Comparison of ENCODE assay signal across 1 cellular context in the genomic region with DNA sequence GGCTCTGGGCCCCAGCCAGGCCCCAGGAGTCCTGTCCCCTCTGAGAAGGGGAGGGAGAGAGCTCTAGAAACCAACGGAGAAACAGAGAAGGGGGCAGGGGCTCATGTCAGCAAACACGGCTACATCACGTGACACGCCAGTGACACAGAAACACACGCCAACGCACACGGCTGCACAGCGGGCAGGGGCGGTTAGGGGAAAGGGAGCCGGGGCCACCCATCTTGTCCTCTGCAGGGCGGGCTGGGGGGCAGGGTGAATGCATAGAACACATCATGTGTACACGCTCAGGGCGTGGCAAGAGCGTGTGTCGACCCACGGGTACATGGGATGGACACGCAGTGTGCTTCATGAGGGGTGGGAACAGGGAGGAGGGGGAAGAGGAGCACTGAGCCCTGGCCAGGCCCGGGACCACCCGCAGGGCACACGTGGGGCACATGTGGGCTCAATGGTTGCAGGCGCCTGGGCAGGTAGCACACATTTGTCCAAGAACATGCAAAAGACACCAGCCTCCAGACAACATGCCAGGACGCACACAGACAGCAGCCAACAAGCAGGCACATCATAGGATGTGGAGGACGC.
TF ChIP-seq lines count a peak whose summit lies in the region.

No MANE protein-coding gene starts in this region.

TF ChIP-seq in IMR-90, 13 proteins besides CTCF, POLR2A, EP300 and RAD21 (continued from another document):
- TF ChIP-seq, protein P1, sequence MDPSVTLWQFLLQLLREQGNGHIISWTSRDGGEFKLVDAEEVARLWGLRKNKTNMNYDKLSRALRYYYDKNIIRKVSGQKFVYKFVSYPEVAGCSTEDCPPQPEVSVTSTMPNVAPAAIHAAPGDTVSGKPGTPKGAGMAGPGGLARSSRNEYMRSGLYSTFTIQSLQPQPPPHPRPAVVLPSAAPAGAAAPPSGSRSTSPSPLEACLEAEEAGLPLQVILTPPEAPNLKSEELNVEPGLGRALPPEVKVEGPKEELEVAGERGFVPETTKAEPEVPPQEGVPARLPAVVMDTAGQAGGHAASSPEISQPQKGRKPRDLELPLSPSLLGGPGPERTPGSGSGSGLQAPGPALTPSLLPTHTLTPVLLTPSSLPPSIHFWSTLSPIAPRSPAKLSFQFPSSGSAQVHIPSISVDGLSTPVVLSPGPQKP (IDR thresholded peaks at IDR 0.05; ENCODE audit: borderline replicate concordance, low read depth, low read length): no peak
- TF ChIP-seq, protein P2, sequence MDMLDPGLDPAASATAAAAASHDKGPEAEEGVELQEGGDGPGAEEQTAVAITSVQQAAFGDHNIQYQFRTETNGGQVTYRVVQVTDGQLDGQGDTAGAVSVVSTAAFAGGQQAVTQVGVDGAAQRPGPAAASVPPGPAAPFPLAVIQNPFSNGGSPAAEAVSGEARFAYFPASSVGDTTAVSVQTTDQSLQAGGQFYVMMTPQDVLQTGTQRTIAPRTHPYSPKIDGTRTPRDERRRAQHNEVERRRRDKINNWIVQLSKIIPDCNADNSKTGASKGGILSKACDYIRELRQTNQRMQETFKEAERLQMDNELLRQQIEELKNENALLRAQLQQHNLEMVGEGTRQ (IDR thresholded peaks at IDR 0.05; ENCODE audit: low read depth, low read length): no peak
- TF ChIP-seq MXI1 (IDR thresholded peaks at IDR 0.05; ENCODE audit: borderline replicate concordance, low read depth, low read length) (no peak), BHLHE40 (IDR thresholded peaks at IDR 0.05; ENCODE audit: low read depth, low read length) (no peak), FOS (IDR thresholded peaks at IDR 0.05; ENCODE audit: low read depth, low read length) (no peak), MAFK (IDR thresholded peaks at IDR 0.05; ENCODE audit: low read depth, low read length) (no peak)
TF ChIP-seq in IMR-90: peak in this region for 0.
